ENCODE assay signal across 22 cellular contexts in genomic region chr5:57529864-57530263, GRCh38. TPM values are rescaled to one million over a fixed set of nuclear protein-coding genes. Genes with fewer than 3 reads are reported as not detected.
DNase-seq lines count a peak whose midpoint lies in the region; ATAC-seq and TF ChIP-seq lines count a peak whose summit lies in the region.
"Had no signal": no experiment of that assay in that cellular context is flagged by ENCODE, and none has a peak within 500 bp of the region (broad histone marks: within the 10 kb centered on the region; RNA-seq: fewer than 3 reads in every experiment).

No MANE protein-coding gene starts in this region.

- H3K4me3 Mint-ChIP-seq in activated CD8-positive, alpha-beta memory T cell treated with anti-CD3 and anti-CD28 coated beads, Interleukin-2, amount 10 ng/mL, durations not matched to agents 7 days and 5 days: no peak overlapping the region
- H3K4me3 Mint-ChIP-seq: CD8-positive, alpha-beta T cell had no signal

- H3K27me3 Mint-ChIP-seq in activated CD8-positive, alpha-beta memory T cell treated with anti-CD3 and anti-CD28 coated beads, Interleukin-2, amount 10 ng/mL, durations not matched to agents 7 days and 5 days: peaks cover 6% of the 10 kb centered on the region

- DNase-seq in PC-9: no peak
- DNase-seq in A673 (ENCODE audit: low spot score): no peak
- DNase-seq in mucosa of gallbladder (ENCODE audit: low spot score): no peak
- no peak for DNase-seq in activated CD8-positive, alpha-beta memory T cell treated with anti-CD3 and anti-CD28 coated beads, Interleukin-2, amount 10 ng/mL, durations not matched to agents 7 days and 5 days
- DNase-seq in NCI-H82 (lab: John Stamatoyannopoulos, UW): no peak
- DNase-seq: activated CD4-positive, CD25-positive, alpha-beta regulatory T cell treated with anti-CD3 and anti-CD28 coated beads, Interleukin-2, amount 50 U/mL, for 72 hours; activated effector memory CD4-positive, alpha-beta T cell treated with anti-CD3 and anti-CD28 coated beads, Interleukin-2, amount 50 U/mL, for 16 hours; anterior cingulate cortex; CD8-positive, alpha-beta T cell; hippocampal formation; kidney; midbrain; NCI-H146; NCI-H226; right cardiac atrium; SJCRH30 had no signal

- no peaks in the 10 kb centered on the region for H3K36me3 Mint-ChIP-seq in activated CD8-positive, alpha-beta memory T cell treated with anti-CD3 and anti-CD28 coated beads, Interleukin-2, amount 10 ng/mL, durations not matched to agents 7 days and 5 days
- H3K36me3 Mint-ChIP-seq: CD8-positive, alpha-beta T cell had no signal

- no peaks in the 10 kb centered on the region for H3K9me2 ChIP-seq in PC-9 (ENCODE audit: insufficient read depth)

- H3K4me1 Mint-ChIP-seq in activated CD8-positive, alpha-beta memory T cell treated with anti-CD3 and anti-CD28 coated beads, Interleukin-2, amount 10 ng/mL, durations not matched to agents 7 days and 5 days: no peaks in the 10 kb centered on the region

- H3K79me2 ChIP-seq in PC-9 (ENCODE audit: low read depth): no peaks in the 10 kb centered on the region

- no peaks in the 10 kb centered on the region for H3K36me3 ChIP-seq in PC-9 (ENCODE audit: low read depth)
- H3K36me3 ChIP-seq in A673 (ENCODE audit: insufficient read depth, low read length, poor library complexity, severe bottlenecking): no peaks in the 10 kb centered on the region
- H3K36me3 ChIP-seq: neutrophil, SJCRH30 had no signal

- POLR2A ChIA-PET in PC-9 (lab: Charles Lee; ENCODE audit: unreplicated experiment) (no interaction called here), A673 (lab: Charles Lee; ENCODE audit: low non-redundant PET) (no interaction called here)

- H3F3A ChIP-seq in PC-9 (ENCODE audit: insufficient read depth, low read depth): no peaks in the 10 kb centered on the region

- BruUV-seq in PC-9 (replicated peaks; lab: Mats Ljungman, UMichigan): no TSS peak
- BruUV-seq in A673 (replicated peaks; lab: Mats Ljungman, UMichigan): no TSS peak

- H3K27ac ChIP-seq in PC-9 (no peak overlapping the region), A673 (ENCODE audit: low read depth, low read length, poor library complexity, severe bottlenecking) (no peak overlapping the region)
- H3K27ac ChIP-seq: neutrophil, SJCRH30 had no signal

- intact Hi-C loops in PC-9 (cut with micrococcal nuclease; ENCODE audit: unreplicated experiment) (no loop called here), A673 (cut with micrococcal nuclease; ENCODE audit: unreplicated experiment) (no loop called here)

- no peaks in the 10 kb centered on the region for H3K9me3 Mint-ChIP-seq in activated CD8-positive, alpha-beta memory T cell treated with anti-CD3 and anti-CD28 coated beads, Interleukin-2, amount 10 ng/mL, durations not matched to agents 7 days and 5 days (ENCODE audit: low read depth)
- H3K9me3 Mint-ChIP-seq: CD8-positive, alpha-beta T cell had no signal

- H2AFZ ChIP-seq in PC-9: 0 out of 2 replicates have a peak overlapping the region, but pooled peaks have one; percentile 52

- H3K27ac Mint-ChIP-seq in activated CD8-positive, alpha-beta memory T cell treated with anti-CD3 and anti-CD28 coated beads, Interleukin-2, amount 10 ng/mL, durations not matched to agents 7 days and 5 days: no peak overlapping the region
- H3K27ac Mint-ChIP-seq: CD8-positive, alpha-beta T cell had no signal

- H3K4me2 ChIP-seq in PC-9: no peak overlapping the region

- H3K27me3 ChIP-seq in PC-9 (ENCODE audit: insufficient read depth, low read depth): no peaks in the 10 kb centered on the region
- no peaks in the 10 kb centered on the region for H3K27me3 ChIP-seq in A673 (replicated peaks; ENCODE audit: insufficient read depth, low read depth, low read length, poor library complexity)
- H3K27me3 ChIP-seq: neutrophil, SJCRH30 had no signal

- H4K20me1 ChIP-seq in PC-9 (ENCODE audit: insufficient read depth): no peaks in the 10 kb centered on the region

- ATAC-seq in GM18505 (IDR thresholded peaks at IDR 0.05; ENCODE audit: unreplicated experiment) (peak; percentile 73), GM21515 (IDR thresholded peaks at IDR 0.05; ENCODE audit: unreplicated experiment) (peak; percentile 69), HG03025 (IDR thresholded peaks at IDR 0.05; ENCODE audit: low FRiP score, unreplicated experiment) (peak; percentile 67)
- ATAC-seq in activated CD8-positive, alpha-beta memory T cell treated with anti-CD3 and anti-CD28 coated beads, Interleukin-2, amount 10 ng/mL, durations not matched to agents 7 days and 5 days: no peak
- ATAC-seq: CD8-positive, alpha-beta T cell; right cardiac atrium had no signal

- CTCF ChIA-PET in PC-9 (lab: Charles Lee): no interaction called here
- CTCF ChIA-PET in A673 (lab: Charles Lee): no interaction called here
- CTCF ChIA-PET in activated CD8-positive, alpha-beta memory T cell treated with anti-CD3 and anti-CD28 coated beads, Interleukin-2, amount 10 ng/mL, durations not matched to agents 7 days and 5 days (lab: Charles Lee): no interaction called here

- TF ChIP-seq CTCF in PC-9 (conservative IDR thresholded peaks at IDR 0.05) (no peak), A673 (conservative IDR thresholded peaks at IDR 0.05; ENCODE audit: low read depth, low read length) (no peak)

- TF ChIP-seq POLR2A in GM18505 (IDR thresholded peaks at IDR 0.05; ENCODE audit: borderline replicate concordance, extremely low read depth, insufficient read depth, insufficient read length): no peak

- H3K9me3 ChIP-seq in PC-9 (ENCODE audit: insufficient read depth, low read depth) (peaks cover 4% of the 10 kb centered on the region; the same call in 1 of the 2 replicates), A673 (ENCODE audit: low read depth, low read length, poor library complexity, severe bottlenecking) (no peaks in the 10 kb centered on the region)
- H3K9me3 ChIP-seq: neutrophil, SJCRH30 had no signal

- H3K4me1 ChIP-seq in PC-9 (replicated peaks; ENCODE audit: insufficient read depth) (peaks cover 3% of the 10 kb centered on the region; the same call in 1 of the 2 replicates), A673 (ENCODE audit: insufficient read depth, low read length, poor library complexity, severe bottlenecking) (no peaks in the 10 kb centered on the region)

- H3K4me3 ChIP-seq in PC-9: no peak overlapping the region
- no peak overlapping the region for H3K4me3 ChIP-seq in A673 (ENCODE audit: low read depth, low read length, poor library complexity, severe bottlenecking)
- H3K4me3 ChIP-seq: SJCRH30 had no signal

RNA-seq across cellular contexts. Expression of gene ACTBL2, which starts 47.3 kb away (rescaled TPM):
- total RNA-seq in PC-9 (2021) (0.98 and 1.5 TPM in 2 replicates), A673 (2021) (not detected in 2 replicates), mucosa of gallbladder (not detected)
- not detected for total RNA-seq in activated CD8-positive, alpha-beta memory T cell treated with anti-CD3 and anti-CD28 coated beads, Interleukin-2, amount 10 ng/mL, durations not matched to agents 7 days and 5 days
- total RNA-seq: CD8-positive, alpha-beta T cell; LHCN-M2; right cardiac atrium; SJCRH30; T-helper 2 cell treated with Interferon-gamma antibody and Interleukin-4, amounts not matched to agents 100 ng/mL and 5 ng/mL, for 36 hours had no signal
